Comparison of ENCODE assay signal across 12 cellular contexts in the genomic region with DNA sequence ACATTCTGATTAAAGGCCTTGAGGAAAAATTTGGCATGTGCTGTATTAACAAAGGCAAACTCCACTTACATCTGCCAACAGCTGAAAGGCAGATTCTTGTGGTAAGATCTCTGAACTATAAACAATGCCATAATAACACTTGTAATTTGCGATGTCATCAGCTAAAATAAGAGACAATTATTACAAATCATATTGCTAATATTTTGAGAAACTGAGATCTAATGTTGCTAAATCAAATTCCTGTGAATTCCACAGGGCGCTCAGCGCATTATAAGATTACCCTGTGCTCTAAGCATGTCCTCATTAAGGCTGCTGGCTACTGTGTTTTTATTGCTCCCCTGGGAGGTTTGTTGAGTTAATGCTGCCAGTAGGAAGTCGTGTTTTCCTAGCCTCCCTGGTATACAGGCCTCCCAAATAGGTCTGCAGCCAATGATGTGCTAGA.
A peak's percentile ranks its signal among the peaks of the same experiment; 100 is the strongest.
DNase-seq lines count a peak whose midpoint lies in the region; ATAC-seq and TF ChIP-seq lines count a peak whose summit lies in the region.
"Had no signal": no experiment of that assay in that cellular context is flagged by ENCODE, and none has a peak within 500 bp of the region (broad histone marks: within the 10 kb centered on the region; RNA-seq: fewer than 3 reads in every experiment).

No MANE protein-coding gene starts in this region.

- H3K27ac Mint-ChIP-seq in nephron progenitor cell (no peak overlapping the region), endothelial cell (ENCODE audit: unreplicated experiment) (no peak overlapping the region)
- H3K27ac Mint-ChIP-seq: activated naive CD8-positive, alpha-beta T cell treated with anti-CD3 and anti-CD28 coated beads, Interleukin-2, amount 50 U/mL, for 24 hours had no signal

- H3K36me3 ChIP-seq in Karpas-422 (ENCODE audit: insufficient read depth, low read length) = no peaks in the 10 kb centered on the region
- H3K36me3 ChIP-seq: uterus had no signal

- H3K4me1 Mint-ChIP-seq in nephron progenitor cell (peaks cover 43% of the 10 kb centered on the region), endothelial cell (ENCODE audit: unreplicated experiment) (peaks cover 7% of the 10 kb centered on the region)
- H3K4me1 Mint-ChIP-seq: activated naive CD8-positive, alpha-beta T cell treated with anti-CD3 and anti-CD28 coated beads, Interleukin-2, amount 50 U/mL, for 24 hours had no signal

- H3K36me3 Mint-ChIP-seq in nephron progenitor cell (ENCODE audit: low read depth) = no peaks in the 10 kb centered on the region
- H3K36me3 Mint-ChIP-seq in endothelial cell (ENCODE audit: low read depth, unreplicated experiment) = no peaks in the 10 kb centered on the region

- H3K27me3 Mint-ChIP-seq in nephron progenitor cell (ENCODE audit: low read depth, poor library complexity) = peaks cover 13% of the 10 kb centered on the region
- peaks cover 1% of the 10 kb centered on the region for H3K27me3 Mint-ChIP-seq in endothelial cell (ENCODE audit: unreplicated experiment)

- H3K4me2 ChIP-seq in Karpas-422 (ENCODE audit: low read depth, low read length, poor library complexity, severe bottlenecking) = no peak overlapping the region
- H3K4me2 ChIP-seq: smooth muscle cell had no signal

- no peak overlapping the region for H2AFZ ChIP-seq in Karpas-422 (ENCODE audit: low read length)

- H3K4me3 Mint-ChIP-seq in nephron progenitor cell = no peak overlapping the region
- no peak overlapping the region for H3K4me3 Mint-ChIP-seq in endothelial cell (ENCODE audit: unreplicated experiment)
- H3K4me3 Mint-ChIP-seq: activated naive CD8-positive, alpha-beta T cell treated with anti-CD3 and anti-CD28 coated beads, Interleukin-2, amount 50 U/mL, for 24 hours had no signal

- no peak overlapping the region for H3K9ac ChIP-seq in Karpas-422 (ENCODE audit: low read length)

- in situ Hi-C loops in astrocyte of the cerebellum (cut with HindIII; ENCODE audit: low sequenced_read_pairs) = no loop called here

- no peaks in the 10 kb centered on the region for H3K9me2 ChIP-seq in Karpas-422 (replicated peaks; ENCODE audit: insufficient read depth, low read length)

- H3K9me3 ChIP-seq in Karpas-422 (ENCODE audit: low read length) = no peaks in the 10 kb centered on the region
- H3K9me3 ChIP-seq: uterus had no signal

- TF ChIP-seq CTCF in astrocyte of the cerebellum (IDR thresholded peaks at IDR 0.05; ENCODE audit: low read depth, low read length, missing control alignments) = no peak
- TF ChIP-seq CTCF in nephron progenitor cell (IDR thresholded peaks at IDR 0.05) = no peak
- no peak for TF ChIP-seq CTCF in endothelial cell (IDR thresholded peaks at IDR 0.05; ENCODE audit: unreplicated experiment)

- H3K4me3 ChIP-seq in astrocyte of the cerebellum (ENCODE audit: low read depth, low read length) (no peak overlapping the region), Karpas-422 (ENCODE audit: low read length) (no peak overlapping the region)
- H3K4me3 ChIP-seq: smooth muscle cell, uterus had no signal

- H4K20me1 ChIP-seq in Karpas-422 (ENCODE audit: insufficient read depth, low read depth, low read length) = no peaks in the 10 kb centered on the region

- H3K27ac ChIP-seq in Karpas-422 (ENCODE audit: low read length) = no peak overlapping the region
- H3K27ac ChIP-seq: uterus had no signal

- H3K27me3 ChIP-seq in Karpas-422 (ENCODE audit: low read length) = no peaks in the 10 kb centered on the region
- H3K27me3 ChIP-seq: uterus had no signal

- no peaks in the 10 kb centered on the region for H3K79me2 ChIP-seq in Karpas-422 (ENCODE audit: low read length)

- H3K9me3 Mint-ChIP-seq in nephron progenitor cell (peaks cover 11% of the 10 kb centered on the region), endothelial cell (ENCODE audit: unreplicated experiment) (no peaks in the 10 kb centered on the region)
- H3K9me3 Mint-ChIP-seq: activated naive CD8-positive, alpha-beta T cell treated with anti-CD3 and anti-CD28 coated beads, Interleukin-2, amount 50 U/mL, for 24 hours had no signal

- no peaks in the 10 kb centered on the region for H3K4me1 ChIP-seq in Karpas-422 (ENCODE audit: low read length)
- H3K4me1 ChIP-seq: uterus had no signal

- DNase-seq in GM03348 (ENCODE audit: low spot score) (peak; percentile 68), NCI-H1694 (lab: John Stamatoyannopoulos, UW) (peak; percentile 49), astrocyte of the cerebellum (ENCODE audit: low read depth) (peak; percentile 62), nephron progenitor cell (peak; percentile 35), Karpas-422 (no peak), endothelial cell (ENCODE audit: low spot score) (no peak)
- DNase-seq: activated naive CD8-positive, alpha-beta T cell treated with anti-CD3 and anti-CD28 coated beads, Interleukin-2, amount 50 U/mL, for 24 hours; KG1; T-helper 9 cell; uterus had no signal

- ATAC-seq in GM21360 (IDR thresholded peaks at IDR 0.05; ENCODE audit: unreplicated experiment) = no peak
- ATAC-seq: activated naive CD8-positive, alpha-beta T cell treated with anti-CD3 and anti-CD28 coated beads, Interleukin-2, amount 50 U/mL, for 24 hours had no signal

Comparison
In these comparisons a context has a peak if more than half of its experiments do, and no peak if none do; other contexts are left out.
1. DNase-seq: peak in GM03348 (single experiment), NCI-H1694 (single experiment), astrocyte of the cerebellum (single experiment) and nephron progenitor cell (single experiment); none in Karpas-422 (single experiment) and endothelial cell (single experiment).